In the genomic region with DNA sequence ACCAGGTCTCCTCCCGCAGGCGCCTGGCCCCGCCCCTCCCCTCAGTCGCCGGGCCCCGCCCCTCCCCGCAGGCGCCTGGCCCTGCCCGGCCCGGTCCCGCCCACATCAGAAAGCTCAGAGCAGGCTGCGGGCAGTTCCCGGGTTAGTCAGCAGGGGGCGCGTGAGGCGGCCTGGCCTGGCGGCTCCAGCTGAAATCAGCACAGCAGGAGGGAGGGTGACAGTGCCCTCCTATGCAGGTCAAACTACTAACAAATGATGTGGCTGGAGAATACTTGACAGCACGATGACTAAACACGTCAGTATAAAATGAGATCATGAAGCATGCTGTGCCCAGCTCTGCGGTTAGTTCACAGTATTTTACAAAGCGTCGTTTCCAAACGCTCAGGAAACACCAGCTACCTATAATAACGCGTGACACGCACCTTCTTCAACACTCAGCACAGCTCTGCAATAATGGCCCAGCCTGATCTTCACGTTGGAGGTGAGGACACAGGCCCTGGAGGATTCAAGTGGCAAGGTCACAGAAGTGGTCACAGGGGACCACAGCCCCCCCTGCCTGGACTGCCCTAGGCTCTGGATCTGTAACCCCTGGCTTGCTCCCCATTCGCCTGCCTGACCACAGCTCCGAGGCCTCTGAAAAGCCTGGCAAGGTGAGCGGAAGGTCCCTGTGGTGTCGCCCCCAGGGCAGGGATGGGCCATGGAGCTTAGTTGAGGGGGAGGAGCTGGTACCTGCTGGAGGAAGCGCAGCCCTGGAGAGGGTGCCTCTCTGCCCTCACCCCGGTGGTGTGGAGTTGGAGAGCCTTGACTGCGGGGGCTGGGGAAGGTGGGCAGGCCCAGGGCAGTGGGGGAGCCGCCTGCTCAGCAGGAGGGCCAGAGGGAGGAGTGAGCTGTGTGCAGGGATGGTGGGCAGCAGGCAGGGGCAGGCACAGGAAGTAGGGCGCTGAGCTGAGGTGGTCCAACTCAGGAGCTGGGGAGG, we compare ENCODE assay signal across 8 cellular contexts.
DNase-seq lines count a peak whose midpoint lies in the region; ATAC-seq and TF ChIP-seq lines count a peak whose summit lies in the region.

No MANE protein-coding gene starts in this region.

- DNase-seq in GM19240 (ENCODE audit: insufficient read length, low spot score) (peak; percentile 72), NCI-H774 (lab: John Stamatoyannopoulos, UW) (peak; percentile 68), memory B cell (ENCODE audit: low spot score in 2 of 2) (peak; percentile 86 to 90)
- DNase-seq in activated CD8-positive, alpha-beta T cell treated with anti-CD3 and anti-CD28 coated beads for 36 hours: peak; percentile 94
- DNase-seq in effector CD8-positive, alpha-beta T cell (lab: John Stamatoyannopoulos, UW): peak; percentile 87
- DNase-seq in stimulated activated CD8-positive, alpha-beta memory T cell treated with anti-CD3 and anti-CD28 coated beads, Interleukin-15, amount 100 ng/mL, for 4 hours (ENCODE audit: low read depth in 2 of 2): peak; percentile 84 to 88

- no peaks in the 10 kb centered on the region for H3K9me3 ChIP-seq in BLaER1

- peak overlapping the region; percentile 38 for H3K4me3 Mint-ChIP-seq in activated CD8-positive, alpha-beta T cell treated with anti-CD3 and anti-CD28 coated beads for 36 hours
- H3K4me3 Mint-ChIP-seq in memory B cell: no peak overlapping the region

- POLR2A ChIA-PET in activated CD8-positive, alpha-beta T cell treated with anti-CD3 and anti-CD28 coated beads for 36 hours (lab: Charles Lee): interaction anchor here (1.0 to 1.8 kb wide), 3 partner anchors 56 to 181 kb away, joined by 3 to 8 read pairs (median 3); no protein-coding TSS in a partner anchor

- CTCF ChIA-PET in activated CD8-positive, alpha-beta T cell treated with anti-CD3 and anti-CD28 coated beads for 36 hours (lab: Charles Lee): interaction anchor here (0.6 to 2.6 kb wide), 19 partner anchors 12 to 331 kb away, joined by 3 to 62 read pairs (median 4); a partner anchor contains a TSS

- intact Hi-C loops in activated CD8-positive, alpha-beta T cell treated with anti-CD3 and anti-CD28 coated beads for 36 hours (cut with micrococcal nuclease): loop anchor here (5.0 kb wide), 1 partner anchor 55 kb away; no protein-coding TSS in a partner anchor

- peaks cover 27% of the 10 kb centered on the region for H3K4me1 Mint-ChIP-seq in activated CD8-positive, alpha-beta T cell treated with anti-CD3 and anti-CD28 coated beads for 36 hours (ENCODE audit: low read depth)
- H3K4me1 Mint-ChIP-seq in memory B cell: peaks cover 17% of the 10 kb centered on the region

- no peak overlapping the region for H3K4me3 ChIP-seq in BLaER1

- TF ChIP-seq CTCF in activated CD8-positive, alpha-beta T cell treated with anti-CD3 and anti-CD28 coated beads for 36 hours (IDR thresholded peaks at IDR 0.05): peak; percentile 87

- H3K27ac ChIP-seq in BLaER1: no peak overlapping the region

- H3K9ac ChIP-seq in BLaER1: no peak overlapping the region

- H3K36me3 Mint-ChIP-seq in activated CD8-positive, alpha-beta T cell treated with anti-CD3 and anti-CD28 coated beads for 36 hours (ENCODE audit: low read depth): no peaks in the 10 kb centered on the region
- H3K36me3 Mint-ChIP-seq in memory B cell: no peaks in the 10 kb centered on the region

- peak overlapping the region; percentile 22; the same call in 1 of the 2 replicates for H3K4me2 ChIP-seq in BLaER1

- H3K27ac Mint-ChIP-seq in activated CD8-positive, alpha-beta T cell treated with anti-CD3 and anti-CD28 coated beads for 36 hours: peak overlapping the region; percentile 80
- H3K27ac Mint-ChIP-seq in memory B cell: peak overlapping the region; percentile 35

- no peaks in the 10 kb centered on the region for H3K36me3 ChIP-seq in BLaER1

- H3K27me3 ChIP-seq in BLaER1: peaks cover 8% of the 10 kb centered on the region

- no peaks in the 10 kb centered on the region for H3K9me3 Mint-ChIP-seq in activated CD8-positive, alpha-beta T cell treated with anti-CD3 and anti-CD28 coated beads for 36 hours
- peaks cover 2% of the 10 kb centered on the region for H3K9me3 Mint-ChIP-seq in memory B cell

- ATAC-seq in HG03520 (IDR thresholded peaks at IDR 0.05; ENCODE audit: unreplicated experiment) (peak; percentile 78), memory B cell (ENCODE audit: low read depth) (peak; percentile 83)
- ATAC-seq in activated CD8-positive, alpha-beta T cell treated with anti-CD3 and anti-CD28 coated beads for 36 hours: peak; percentile 96

- H4K20me1 ChIP-seq in BLaER1: no peaks in the 10 kb centered on the region

- peaks cover 27% of the 10 kb centered on the region for H3K4me1 ChIP-seq in BLaER1

- H3K27me3 Mint-ChIP-seq in activated CD8-positive, alpha-beta T cell treated with anti-CD3 and anti-CD28 coated beads for 36 hours: peaks cover 12% of the 10 kb centered on the region
- peaks cover 36% of the 10 kb centered on the region for H3K27me3 Mint-ChIP-seq in memory B cell
